8 cellular contexts compared by ENCODE assay signal in the genomic region with DNA sequence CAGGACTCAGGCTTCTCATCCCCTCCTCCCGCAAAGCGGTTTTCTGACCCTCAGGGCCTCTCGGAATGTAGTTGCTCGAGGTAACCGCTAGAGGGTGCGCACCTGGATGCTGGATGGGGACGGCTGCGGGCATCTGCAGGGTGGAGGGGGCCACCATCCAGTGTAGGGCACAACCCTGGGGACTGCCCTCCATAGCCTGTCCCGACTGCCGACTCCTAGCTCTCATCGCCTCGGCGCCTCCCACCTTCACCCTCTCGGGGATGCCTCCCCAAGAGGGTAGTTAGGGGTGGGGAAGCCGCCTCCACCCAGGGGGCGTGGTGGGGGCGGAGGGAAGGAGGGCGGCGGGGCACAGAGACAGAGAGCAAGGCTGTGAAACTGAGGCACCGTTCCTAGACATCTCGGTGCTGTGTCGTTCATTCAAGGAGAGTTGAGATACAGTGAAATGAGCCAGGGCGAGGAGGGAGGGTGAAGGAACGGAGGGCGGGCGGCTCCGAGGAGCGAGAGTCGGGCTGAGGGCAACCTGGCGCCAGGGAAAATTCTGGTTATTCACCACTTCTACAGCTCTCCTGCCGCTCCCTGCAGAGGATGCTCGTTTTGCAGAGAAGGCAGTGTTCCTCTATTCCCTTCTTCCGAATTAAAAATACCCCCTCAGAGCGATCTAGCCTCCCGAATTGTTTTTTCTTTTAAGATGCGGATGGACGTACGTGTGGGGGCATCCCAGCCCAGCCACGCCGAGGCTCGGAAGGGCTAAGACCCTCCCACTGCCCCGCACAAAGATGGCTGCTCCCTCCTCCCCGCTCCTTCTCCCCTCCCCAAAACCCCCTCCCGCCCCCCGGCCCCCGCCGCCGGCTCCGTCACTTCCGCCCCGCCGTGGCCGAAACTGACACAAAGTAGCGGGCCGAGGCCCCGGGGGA. TPM values are rescaled to one million over a fixed set of nuclear protein-coding genes. Genes with fewer than 3 reads are reported as not detected.
DNase-seq lines count a peak whose midpoint lies in the region; ATAC-seq and TF ChIP-seq lines count a peak whose summit lies in the region.

Gene ATP8B2, plus strand, starts transcription at position 857 of the 914 bp plus-strand sequence. CDS start 2,617 bp downstream, outside the sequence.

- no peak within 1 kb of the TSS for H2BK5ac ChIP-seq in mesenchymal stem cell (ENCODE audit: low read depth, low read length, poor library complexity, severe bottlenecking)

- H3K4me3 ChIP-seq in mesenchymal stem cell (ENCODE audit: insufficient read depth in 1 of 2, low read depth in 1 of 2, low read length in 2 of 2): peak within 1 kb of the TSS; percentile 78 to 96

- peak; percentile 61 for ATAC-seq in effector memory CD8-positive, alpha-beta T cell (replicated peaks)
- no peak for ATAC-seq in HG02884 (IDR thresholded peaks at IDR 0.05; ENCODE audit: unreplicated experiment)

- peaks cover 0 to 5% of the 10 kb centered on the region in 2 experiments for H3K36me3 ChIP-seq in mesenchymal stem cell (ENCODE audit: control insufficient read depth in 1 of 2, insufficient read depth in 2 of 2, low read depth in 1 of 2, low read length in 2 of 2)

- peaks cover 34 to 40% of the 10 kb centered on the region in 2 donors for H3K4me1 Mint-ChIP-seq in effector memory CD8-positive, alpha-beta T cell (ENCODE audit: low read depth in 2 of 2)

- peak within 1 kb of the TSS; percentile 73 to 97 for H3K18ac ChIP-seq in mesenchymal stem cell (ENCODE audit: low read depth in 1 of 2, low read length in 2 of 2)

- H3K4me1 ChIP-seq in mesenchymal stem cell (ENCODE audit: control insufficient read depth, insufficient read depth, low read depth, low read length): peaks cover 33% of the 10 kb centered on the region

- H3K9me3 Mint-ChIP-seq in effector memory CD8-positive, alpha-beta T cell: no peaks in the 10 kb centered on the region

- peak within 1 kb of the TSS; percentile 100 for H3K9ac ChIP-seq in mesenchymal stem cell (ENCODE audit: low read length)

- peaks cover 13% of the 10 kb centered on the region for H3K79me1 ChIP-seq in mesenchymal stem cell (replicated peaks; ENCODE audit: low read length, poor library complexity, severe bottlenecking)

- no peak within 1 kb of the TSS for H2AK5ac ChIP-seq in mesenchymal stem cell (ENCODE audit: low read length, severe bottlenecking)

- H3K9me3 ChIP-seq in mesenchymal stem cell (ENCODE audit: control insufficient read depth, low read length): no peaks in the 10 kb centered on the region

- peak within 1 kb of the TSS; percentile 90 to 92 for H3K4me3 Mint-ChIP-seq in effector memory CD8-positive, alpha-beta T cell

- no peaks in the 10 kb centered on the region for H3K27me3 Mint-ChIP-seq in effector memory CD8-positive, alpha-beta T cell

- H3K14ac ChIP-seq in mesenchymal stem cell (ENCODE audit: low read length in 2 of 2): peak within 1 kb of the TSS in 1 of 2 experiments; percentile 97

- WGBS in mesenchymal stem cell: 2% methylated on average over 39 of the region's 56 CpGs

- peak within 1 kb of the TSS; percentile 86 for H2BK15ac ChIP-seq in mesenchymal stem cell (ENCODE audit: low read depth, poor library complexity, severe bottlenecking)

- peaks cover 16 to 24% of the 10 kb centered on the region in 2 experiments for H3K27me3 ChIP-seq in mesenchymal stem cell (ENCODE audit: control insufficient read depth in 1 of 2, insufficient read depth in 1 of 2, low read length in 2 of 2)

- H3K23ac ChIP-seq in mesenchymal stem cell (ENCODE audit: low read length in 2 of 2): peak within 1 kb of the TSS in 1 of 2 experiments; percentile 99

- H2BK120ac ChIP-seq in mesenchymal stem cell (ENCODE audit: low read depth, low read length): peak within 1 kb of the TSS; percentile 68

- H4K8ac ChIP-seq in mesenchymal stem cell (ENCODE audit: low read length): peak within 1 kb of the TSS; percentile 68

- peak within 1 kb of the TSS; percentile 40 to 93 for H3K4ac ChIP-seq in mesenchymal stem cell (ENCODE audit: low read depth in 1 of 2, low read length in 2 of 2)

- peaks cover 5% of the 10 kb centered on the region for H3K36me3 Mint-ChIP-seq in effector memory CD8-positive, alpha-beta T cell (ENCODE audit: insufficient read depth)

- H3K4me2 ChIP-seq in mesenchymal stem cell (ENCODE audit: low read length, poor library complexity, severe bottlenecking): peak within 1 kb of the TSS; percentile 94

- TF ChIP-seq CTCF in GM12872 (IDR thresholded peaks at IDR 0.05; ENCODE audit: insufficient read depth, low read depth, low read length): peak; percentile 96

- peak within 1 kb of the TSS; percentile 95 for H2AFZ ChIP-seq in mesenchymal stem cell (ENCODE audit: low read depth, low read length)

- DNase-seq in HPDE6-E6E7 (ENCODE audit: extremely low spot score) (peak; percentile 88), NK-92 (lab: John Stamatoyannopoulos, UW; ENCODE audit: unreplicated experiment) (peak; percentile 26), mesenchymal stem cell (peak; percentile 81)
- DNase-seq in activated CD8-positive, alpha-beta memory T cell treated with anti-CD3 and anti-CD28 coated beads for 4 hours (ENCODE audit: low read depth in 2 of 2): peak; percentile 62
- peak; percentile 77 to 80 (median 77) for DNase-seq in effector memory CD8-positive, alpha-beta T cell
- DNase-seq in stimulated activated CD8-positive, alpha-beta memory T cell treated with anti-CD3 and anti-CD28 coated beads, Interleukin-12 subunit alpha, Interleukin-12 subunit beta, amount 100 ng/mL, for 24 hours (ENCODE audit: extremely low read depth): peak; percentile 58

- peak within 1 kb of the TSS; percentile 87 to 90 for H3K27ac Mint-ChIP-seq in effector memory CD8-positive, alpha-beta T cell

- H2BK12ac ChIP-seq in mesenchymal stem cell (ENCODE audit: low read length in 2 of 2): peak within 1 kb of the TSS in 1 of 2 experiments; percentile 86

- H4K91ac ChIP-seq in mesenchymal stem cell (ENCODE audit: low read length): peak within 1 kb of the TSS; percentile 85

- H3K27ac ChIP-seq in mesenchymal stem cell (ENCODE audit: low read length, poor library complexity, severe bottlenecking): peak within 1 kb of the TSS; percentile 56

RNA-seq across cellular contexts. Expression of gene ATP8B2, which starts in this region (rescaled TPM):
- 50.2 TPM for polyA plus RNA-seq in mesenchymal stem cell (2013, experiment 1 of 2)
- polyA plus RNA-seq in mesenchymal stem cell (2013, experiment 2 of 2): 47.9 TPM

Comparison
In these comparisons a context has a peak if more than half of its experiments do, and no peak if none do; other contexts are left out.
1. DNase-seq: peak in every context shown above with its lines; median percentile 88 in HPDE6-E6E7; 81 in mesenchymal stem cell; 77 in effector memory CD8-positive, alpha-beta T cell; 62 in activated CD8-positive, alpha-beta memory T cell treated with anti-CD3 and anti-CD28 coated beads for 4 hours; 58 in stimulated activated CD8-positive, alpha-beta memory T cell treated with anti-CD3 and anti-CD28 coated beads, Interleukin-12 subunit alpha, Interleukin-12 subunit beta, amount 100 ng/mL, for 24 hours; 26 in NK-92.